ENCODE assay signal across 8 cellular contexts in the genomic region with DNA sequence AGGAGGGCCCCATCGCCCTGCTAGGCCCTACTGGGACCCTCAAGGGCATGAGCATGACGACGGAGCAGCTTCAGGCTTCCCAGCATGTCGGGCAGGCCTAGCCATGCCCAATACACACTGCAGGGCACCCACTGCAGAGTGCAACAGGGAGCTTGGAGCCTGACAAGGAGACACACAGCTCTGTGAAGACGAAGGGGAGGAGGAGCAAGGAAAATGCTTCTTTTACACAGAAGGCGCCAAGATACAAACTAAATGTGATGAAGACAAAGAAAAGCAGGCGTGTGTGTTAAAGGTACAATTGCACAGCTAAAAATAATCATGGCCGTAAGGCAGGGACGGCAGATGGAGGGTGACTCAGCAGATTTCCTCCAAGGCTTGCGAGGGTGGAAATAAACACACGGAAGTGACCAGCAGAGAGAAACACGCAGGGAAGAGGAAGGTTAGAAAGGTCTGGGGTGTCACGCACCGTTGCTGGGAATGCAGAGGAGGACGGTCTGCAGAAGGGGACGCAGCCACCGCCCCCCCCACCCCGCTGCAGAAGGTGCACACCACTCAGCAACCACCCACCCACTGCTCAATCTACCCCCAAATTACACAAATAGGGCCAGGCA.
DNase-seq lines count a peak whose midpoint lies in the region; ATAC-seq and TF ChIP-seq lines count a peak whose summit lies in the region.

No MANE protein-coding gene starts in this region.

- H3K9me3 Mint-ChIP-seq in activated naive CD4-positive, alpha-beta T cell treated with anti-CD3 and anti-CD28 coated beads, Interleukin-2, amount 10 ng/mL, durations not matched to agents 7 days and 5 days, result no peaks in the 10 kb centered on the region

- no peaks in the 10 kb centered on the region for H3K27me3 ChIP-seq in subcutaneous abdominal adipose tissue (ENCODE audit: control insufficient read depth in 5 of 5, insufficient read depth in 4 of 5, low read length in 5 of 5)

- H3K9ac ChIP-seq in subcutaneous abdominal adipose tissue (ENCODE audit: low read length in 5 of 5), result peak overlapping the region in 4 of 5 donors; percentile 1 to 49 (median 36)

- H3K4me3 ChIP-seq in subcutaneous abdominal adipose tissue (ENCODE audit: low read depth in 1 of 5, low read length in 5 of 5), result peak overlapping the region; percentile 11 to 62 (median 46)

- no peaks in the 10 kb centered on the region for H3K27me3 Mint-ChIP-seq in activated naive CD4-positive, alpha-beta T cell treated with anti-CD3 and anti-CD28 coated beads, Interleukin-2, amount 10 ng/mL, durations not matched to agents 7 days and 5 days

- no peak overlapping the region for H3K4me3 Mint-ChIP-seq in activated naive CD4-positive, alpha-beta T cell treated with anti-CD3 and anti-CD28 coated beads, Interleukin-2, amount 10 ng/mL, durations not matched to agents 7 days and 5 days

- H3K4me1 Mint-ChIP-seq in activated naive CD4-positive, alpha-beta T cell treated with anti-CD3 and anti-CD28 coated beads, Interleukin-2, amount 10 ng/mL, durations not matched to agents 7 days and 5 days, result peaks cover 89% of the 10 kb centered on the region

- H3K36me3 Mint-ChIP-seq in activated naive CD4-positive, alpha-beta T cell treated with anti-CD3 and anti-CD28 coated beads, Interleukin-2, amount 10 ng/mL, durations not matched to agents 7 days and 5 days, result peaks cover 36% of the 10 kb centered on the region

- peak overlapping the region; percentile 66 for H3K27ac ChIP-seq in subcutaneous abdominal adipose tissue (ENCODE audit: low read depth, low read length)

- ATAC-seq in left lobe of liver (peak; percentile 53), HG02763 (IDR thresholded peaks at IDR 0.05; ENCODE audit: unreplicated experiment) (no peak), HG03432 (IDR thresholded peaks at IDR 0.05; ENCODE audit: unreplicated experiment) (no peak)

- H3K4me1 ChIP-seq in subcutaneous abdominal adipose tissue (ENCODE audit: control insufficient read depth in 5 of 5, insufficient read depth in 5 of 5, low read length in 5 of 5), result peaks cover 18 to 72% (median 52%) of the 10 kb centered on the region in 5 donors

- H3K9me3 ChIP-seq in subcutaneous abdominal adipose tissue (ENCODE audit: control insufficient read depth in 5 of 5, low read length in 5 of 5), result no peaks in the 10 kb centered on the region

- H3K36me3 ChIP-seq in subcutaneous abdominal adipose tissue (ENCODE audit: control insufficient read depth in 5 of 5, insufficient read depth in 5 of 5, low read length in 5 of 5), result no peaks in the 10 kb centered on the region

- H3K27ac Mint-ChIP-seq in activated naive CD4-positive, alpha-beta T cell treated with anti-CD3 and anti-CD28 coated beads, Interleukin-2, amount 10 ng/mL, durations not matched to agents 7 days and 5 days, result peak overlapping the region; percentile 83

- no peak for DNase-seq in activated naive CD4-positive, alpha-beta T cell treated with anti-CD3 and anti-CD28 coated beads, Interleukin-2, amount 10 ng/mL, durations not matched to agents 7 days and 5 days
- no peak for DNase-seq in activated naive CD4-positive, alpha-beta T cell (lab: John Stamatoyannopoulos, UW)
- DNase-seq in cerebellar cortex (ENCODE audit: low spot score) (peak; percentile 89), left lobe of liver (ENCODE audit: low spot score) (no peak)

- CTCF ChIA-PET in activated naive CD4-positive, alpha-beta T cell treated with anti-CD3 and anti-CD28 coated beads, Interleukin-2, amount 10 ng/mL, durations not matched to agents 7 days and 5 days (lab: Charles Lee), result interaction anchor here (1.1 kb wide), 1 partner anchor 12 kb away, joined by 6 read pairs; no protein-coding TSS in a partner anchor

TF ChIP-seq in PFSK-1, 5 proteins besides CTCF, POLR2A, EP300 and RAD21:
- 0 out of 2 replicates have a peak, but pooled peaks have one; percentile 59 for TF ChIP-seq SIN3A (IDR thresholded peaks at IDR 0.05; ENCODE audit: borderline replicate concordance, insufficient read depth, low read length)
- no peak for TF ChIP-seq FOXP2 (optimal IDR thresholded peaks at IDR 0.05; ENCODE audit: borderline replicate concordance, extremely low read depth, extremely low read length, insufficient read depth)
